ENCODE assay signal across 16 cellular contexts in genomic region chr14:65486856-65487255, GRCh38.
"Had no signal": no experiment of that assay in that cellular context is flagged by ENCODE, and none has a peak within 500 bp of the region (broad histone marks: within the 10 kb centered on the region; RNA-seq: fewer than 3 reads in every experiment).

No MANE protein-coding gene starts in this region.

- H3K27ac ChIP-seq: breast epithelium, left ventricle myocardium inferior, parathyroid adenoma, skin epidermis, thoracic aorta had no signal

- H3K27me3 ChIP-seq: breast epithelium had no signal

- H2AFZ ChIP-seq: parathyroid adenoma had no signal

- H3K4me3 ChIP-seq: breast epithelium, left ventricle myocardium inferior, skin epidermis, thoracic aorta had no signal

- H3K27me3 Mint-ChIP-seq: stimulated activated naive CD8-positive, alpha-beta T cell treated with anti-CD3 and anti-CD28 coated beads, Interleukin-15, amount 100 ng/mL, for 72 hours had no signal

- ATAC-seq: activated CD8-positive, alpha-beta T cell treated with anti-CD3 and anti-CD28 coated beads, Interleukin-2, amount 10 ng/mL, durations not matched to agents 7 days and 5 days; esophagus mucosa; stimulated activated naive CD8-positive, alpha-beta T cell treated with anti-CD3 and anti-CD28 coated beads, Interleukin-15, amount 100 ng/mL, for 72 hours had no signal

- H3K9ac ChIP-seq: parathyroid adenoma had no signal

- H3K36me3 ChIP-seq: breast epithelium, left ventricle myocardium inferior, thoracic aorta had no signal

- H3K9me3 Mint-ChIP-seq: activated naive CD4-positive, alpha-beta T cell treated with anti-CD3 and anti-CD28 coated beads for 36 hours; activated T-helper 1 cell treated with anti-CD3 and anti-CD28 coated beads, Interleukin-12 subunit alpha, Interleukin-12 subunit beta, Interleukin-2, Interleukin-4 antibody, amounts not matched to agents 30 ng/mL and 10 ng/mL and 1 ng/mL, durations not matched to agents 14 hours and 24 hours and 36 hours; stimulated activated naive CD8-positive, alpha-beta T cell treated with anti-CD3 and anti-CD28 coated beads, Interleukin-15, amount 100 ng/mL, for 72 hours had no signal

- H3K4me3 Mint-ChIP-seq: activated CD8-positive, alpha-beta T cell treated with anti-CD3 and anti-CD28 coated beads, Interleukin-2, amount 10 ng/mL, durations not matched to agents 7 days and 5 days; activated naive CD4-positive, alpha-beta T cell treated with anti-CD3 and anti-CD28 coated beads for 36 hours; activated T-helper 1 cell treated with anti-CD3 and anti-CD28 coated beads, Interleukin-12 subunit alpha, Interleukin-12 subunit beta, Interleukin-2, Interleukin-4 antibody, amounts not matched to agents 30 ng/mL and 10 ng/mL and 1 ng/mL, durations not matched to agents 14 hours and 24 hours and 36 hours; stimulated activated naive CD8-positive, alpha-beta T cell treated with anti-CD3 and anti-CD28 coated beads, Interleukin-15, amount 100 ng/mL, for 72 hours had no signal

- H3K27ac Mint-ChIP-seq: activated CD8-positive, alpha-beta T cell treated with anti-CD3 and anti-CD28 coated beads, Interleukin-2, amount 10 ng/mL, durations not matched to agents 7 days and 5 days; activated naive CD4-positive, alpha-beta T cell treated with anti-CD3 and anti-CD28 coated beads for 36 hours; activated T-helper 1 cell treated with anti-CD3 and anti-CD28 coated beads, Interleukin-12 subunit alpha, Interleukin-12 subunit beta, Interleukin-2, Interleukin-4 antibody, amounts not matched to agents 30 ng/mL and 10 ng/mL and 1 ng/mL, durations not matched to agents 14 hours and 24 hours and 36 hours; stimulated activated naive CD8-positive, alpha-beta T cell treated with anti-CD3 and anti-CD28 coated beads, Interleukin-15, amount 100 ng/mL, for 72 hours had no signal

- H3K9me3 ChIP-seq: breast epithelium, left ventricle myocardium inferior, thoracic aorta had no signal

- FAIRE-seq: urothelium cell line had no signal

- DNase-seq: activated CD4-positive, alpha-beta T cell treated with anti-CD3 and anti-CD28 coated beads for 4 hours; activated CD8-positive, alpha-beta memory T cell treated with anti-CD3 and anti-CD28 coated beads, Interleukin-2, amount 50 U/mL, for 48 hours; activated CD8-positive, alpha-beta T cell treated with anti-CD3 and anti-CD28 coated beads, Interleukin-2, amount 10 ng/mL, durations not matched to agents 7 days and 5 days; activated naive CD4-positive, alpha-beta T cell treated with anti-CD3 and anti-CD28 coated beads for 36 hours; islet precursor cell; left ventricle myocardium inferior; mesenchymal stem cell; stimulated activated CD4-positive, alpha-beta T cell treated with anti-CD3 and anti-CD28 coated beads, Interleukin-4, amount 100 ng/mL, for 4 hours; stimulated activated naive CD8-positive, alpha-beta T cell treated with anti-CD3 and anti-CD28 coated beads, Interleukin-15, amount 100 ng/mL, for 72 hours had no signal
